In the genomic region with DNA sequence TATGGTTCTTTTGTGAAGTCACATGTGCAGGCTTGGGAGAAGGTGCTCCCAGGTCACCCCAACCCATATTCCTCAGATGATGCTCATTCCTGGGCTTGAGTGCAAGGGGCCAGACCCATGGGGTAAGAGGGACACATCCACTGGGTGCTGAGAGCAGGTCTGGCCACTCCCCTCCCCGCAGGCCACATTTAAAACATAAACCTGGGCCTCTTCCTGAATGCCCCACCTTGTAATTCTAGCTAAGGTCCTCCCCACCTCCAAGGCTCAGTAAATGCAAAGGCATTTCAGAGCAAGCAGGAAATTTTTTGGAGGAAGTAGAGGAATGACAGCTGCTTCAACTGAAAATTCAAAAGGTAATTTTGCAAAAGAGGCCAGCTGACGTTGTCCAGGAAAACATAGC, we compare ENCODE assay signal across 22 cellular contexts.
A peak's percentile ranks its signal among the peaks of the same experiment; 100 is the strongest.
DNase-seq lines count a peak whose midpoint lies in the region; ATAC-seq and TF ChIP-seq lines count a peak whose summit lies in the region.
"Had no signal": no experiment of that assay in that cellular context is flagged by ENCODE, and none has a peak within 500 bp of the region (broad histone marks: within the 10 kb centered on the region; RNA-seq: fewer than 3 reads in every experiment).

No MANE protein-coding gene starts in this region.

- no TSS peak for BruUV-seq in MCF 10A (replicated peaks; lab: Mats Ljungman, UMichigan)

- no peak overlapping the region for H3K27ac ChIP-seq in hepatocyte
- H3K27ac ChIP-seq: 22Rv1; BLaER1 treated with 17β-estradiol and CSF1 and Interleukin-3, amounts not matched to agents 10 nM and 100 nM; GM23248 had no signal

- H3K4me2 ChIP-seq in hepatocyte = no peak overlapping the region
- H3K4me2 ChIP-seq: BLaER1 treated with 17β-estradiol and CSF1 and Interleukin-3, amounts not matched to agents 10 nM and 100 nM had no signal

- H3K4me1 ChIP-seq in mucosa of descending colon (ENCODE audit: low read depth) (peaks cover 8% of the 10 kb centered on the region), hepatocyte (ENCODE audit: insufficient read depth) (no peaks in the 10 kb centered on the region)
- H3K4me1 ChIP-seq: HAP-1 had no signal

- no peaks in the 10 kb centered on the region for H3K9me2 ChIP-seq in hepatocyte (replicated peaks; ENCODE audit: insufficient read depth)

- H3K4me3 ChIP-seq in epithelial cell of esophagus (ENCODE audit: low read length) (no peak overlapping the region), mucosa of descending colon (no peak overlapping the region), hepatocyte (no peak overlapping the region)
- H3K4me3 ChIP-seq: BLaER1 treated with 17β-estradiol and CSF1 and Interleukin-3, amounts not matched to agents 10 nM and 100 nM; GM23248; HAP-1 had no signal

- H2AFZ ChIP-seq in hepatocyte = no peak overlapping the region
- H2AFZ ChIP-seq: GM23248 had no signal

- H3K36me3 ChIP-seq in mucosa of descending colon (ENCODE audit: low read depth) (no peaks in the 10 kb centered on the region), hepatocyte (replicated peaks; ENCODE audit: insufficient read depth, low read depth) (no peaks in the 10 kb centered on the region)
- H3K36me3 ChIP-seq: BLaER1 treated with 17β-estradiol and CSF1 and Interleukin-3, amounts not matched to agents 10 nM and 100 nM had no signal

- H3K4me1 Mint-ChIP-seq in MCF 10A (ENCODE audit: insufficient read depth, unreplicated experiment) = no peaks in the 10 kb centered on the region
- H3K4me1 Mint-ChIP-seq: IgD-negative memory B cell had no signal

- WGBS in hepatocyte (ENCODE audit: low lambda C conversion rate, missing lambda C conversion rate) = 79% methylated on average over 2 of the region's 2 CpGs

- CTCF ChIA-PET in MCF 10A (lab: Yijun Ruan, JAX) = interaction anchor here (0.6 to 2.2 kb wide), 5 partner anchors 8 to 1236 kb away, joined by 3 to 6 read pairs (median 6); no protein-coding TSS in a partner anchor

- in situ Hi-C loops in T47D (cut with HindIII; ENCODE audit: low pct_unique_long_range_greater_than_20kb, low sequenced_read_pairs) = no loop called here

- POLR2A ChIA-PET in MCF 10A (lab: Yijun Ruan, JAX) = interaction anchor here (0.7 to 1.0 kb wide), 3 partner anchors 13 to 556 kb away, joined by 3 read pairs; no protein-coding TSS in a partner anchor

- no peaks in the 10 kb centered on the region for H4K20me1 ChIP-seq in hepatocyte (ENCODE audit: insufficient read depth, poor library complexity, severe bottlenecking)
- H4K20me1 ChIP-seq: BLaER1 treated with 17β-estradiol and CSF1 and Interleukin-3, amounts not matched to agents 10 nM and 100 nM had no signal

- no peak overlapping the region for H3K27ac Mint-ChIP-seq in MCF 10A (ENCODE audit: low read depth, unreplicated experiment)
- H3K27ac Mint-ChIP-seq: CD8-positive, alpha-beta T cell; IgD-negative memory B cell had no signal

- intact Hi-C loops in MCF 10A (cut with micrococcal nuclease) (loop anchor here (10.0 kb wide), 1 partner anchor 1396 kb away; no protein-coding TSS in a partner anchor), mucosa of descending colon (cut with DNase I, micrococcal nuclease) (no loop called here)

- H3K27me3 ChIP-seq in hepatocyte = no peaks in the 10 kb centered on the region
- H3K27me3 ChIP-seq: BLaER1 treated with 17β-estradiol and CSF1 and Interleukin-3, amounts not matched to agents 10 nM and 100 nM had no signal

- H3K79me2 ChIP-seq in hepatocyte = no peaks in the 10 kb centered on the region

- H3K4me3 Mint-ChIP-seq in MCF 10A (ENCODE audit: unreplicated experiment) = no peak overlapping the region
- H3K4me3 Mint-ChIP-seq: CD8-positive, alpha-beta T cell; IgD-negative memory B cell had no signal

- no peaks in the 10 kb centered on the region for H3K9me3 Mint-ChIP-seq in MCF 10A (ENCODE audit: unreplicated experiment)
- H3K9me3 Mint-ChIP-seq: CD8-positive, alpha-beta T cell; IgD-negative memory B cell had no signal

- no peaks in the 10 kb centered on the region for H3K27me3 Mint-ChIP-seq in MCF 10A (ENCODE audit: insufficient read depth, unreplicated experiment)
- H3K27me3 Mint-ChIP-seq: IgD-negative memory B cell had no signal

- TF ChIP-seq CTCF in MCF 10A (IDR thresholded peaks at IDR 0.05; ENCODE audit: unreplicated experiment) = no peak
- no peak for TF ChIP-seq CTCF in epithelial cell of esophagus (IDR thresholded peaks at IDR 0.05; ENCODE audit: insufficient read depth, low read depth, low read length, missing control alignments)
- no peak for TF ChIP-seq CTCF in mucosa of descending colon (IDR thresholded peaks at IDR 0.05)
- TF ChIP-seq CTCF in hepatocyte (IDR thresholded peaks at IDR 0.05; ENCODE audit: poor library complexity) = no peak

- ATAC-seq in mucosa of descending colon = peak; percentile 75
- ATAC-seq in HG02610 (IDR thresholded peaks at IDR 0.05; ENCODE audit: unreplicated experiment) = no peak
- ATAC-seq: CD8-positive, alpha-beta T cell had no signal

- H3K36me3 Mint-ChIP-seq in MCF 10A (ENCODE audit: insufficient read depth, unreplicated experiment) = peaks cover 46% of the 10 kb centered on the region
- H3K36me3 Mint-ChIP-seq: CD8-positive, alpha-beta T cell; IgD-negative memory B cell had no signal

- DNase-seq in T47D (ENCODE audit: low read depth in 1 of 2, low spot score in 1 of 2) (peak; percentile 14 to 87), MCF 10A (ENCODE audit: unreplicated experiment) (no peak), epithelial cell of esophagus (ENCODE audit: low read depth) (peak; percentile 46), mucosa of descending colon (peak in 2 of 3 donors; percentile 46 to 50), hepatocyte (ENCODE audit: low spot score) (no peak), NCI-H2196 treated with DMSO at 0.1 percent for 48 hours (lab: John Stamatoyannopoulos, UW; ENCODE audit: unreplicated experiment) (no peak)
- DNase-seq in central memory CD4-positive, alpha-beta T cell = no peak
- DNase-seq: CD8-positive, alpha-beta T cell; DMS153; GM23248; MV-4-11; NCI-H1105 treated with DMSO at 0.1 percent for 48 hours; NCI-H1694; NCI-H446 treated with DMSO at 0.1 percent for 48 hours; NCI-H526 treated with DMSO at 0.1 percent for 48 hours; OCI-M1; SHP77 had no signal

- no peaks in the 10 kb centered on the region for H3K9me3 ChIP-seq in mucosa of descending colon
- no peaks in the 10 kb centered on the region for H3K9me3 ChIP-seq in hepatocyte (ENCODE audit: low read depth)
- H3K9me3 ChIP-seq: HAP-1 had no signal

Comparison
In these comparisons a context has a peak if more than half of its experiments do, and no peak if none do; other contexts are left out.
1. DNase-seq: peak in T47D (2 of 2), epithelial cell of esophagus (single experiment) and mucosa of descending colon (2 of 3); none in MCF 10A (single experiment), hepatocyte (single experiment), NCI-H2196 treated with DMSO at 0.1 percent for 48 hours (single experiment) and central memory CD4-positive, alpha-beta T cell (single experiment).